22 cellular contexts compared by ENCODE assay signal in the genomic region with DNA sequence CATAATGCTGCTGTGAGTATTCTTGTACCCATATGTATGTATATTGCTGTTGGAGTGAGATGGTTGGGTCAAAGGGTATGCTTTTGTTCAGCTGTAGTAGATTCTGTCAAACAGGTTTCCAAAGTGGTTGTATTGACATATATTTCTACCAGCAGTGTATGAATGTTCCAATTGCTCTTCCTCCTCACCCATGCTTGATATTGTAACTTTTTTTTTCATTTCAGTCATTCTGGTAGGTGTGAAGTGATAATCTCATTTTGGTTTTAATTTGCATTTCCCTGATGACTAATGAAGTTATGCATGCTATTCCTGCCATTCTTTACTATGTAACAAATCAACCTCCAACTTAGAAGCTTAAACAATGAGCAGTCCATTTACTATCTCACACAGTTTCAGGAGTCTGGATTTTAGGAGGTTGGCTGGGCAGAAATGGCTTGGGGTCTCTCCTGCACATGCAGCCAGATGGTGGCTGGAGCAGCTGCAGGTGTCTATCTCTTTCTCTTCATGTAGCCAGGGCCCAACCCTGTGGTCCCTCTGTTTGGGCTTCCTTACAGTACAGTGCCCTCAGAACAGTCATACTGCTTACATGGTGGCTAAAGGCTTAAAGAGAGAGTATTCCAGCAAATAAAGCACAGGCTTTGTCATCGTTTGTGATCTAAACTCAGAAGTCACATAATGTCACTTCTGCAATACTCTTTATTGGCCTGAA. TPM values are rescaled to one million over a fixed set of nuclear protein-coding genes. Genes with fewer than 3 reads are reported as not detected.
DNase-seq lines count a peak whose midpoint lies in the region; TF ChIP-seq lines count a peak whose summit lies in the region.
"Had no signal": no experiment of that assay in that cellular context is flagged by ENCODE, and none has a peak within 500 bp of the region (broad histone marks: within the 10 kb centered on the region; RNA-seq: fewer than 3 reads in every experiment).

No MANE protein-coding gene starts in this region.

- intact Hi-C loops in activated CD4-positive, alpha-beta T cell treated with anti-CD3 and anti-CD28 coated beads, Interleukin-2, amount 10 ng/mL, durations not matched to agents 24 days and 14 days (cut with micrococcal nuclease): loop anchor here (2.0 kb wide), 1 partner anchor 21 kb away; the partner anchor contains the start of gene FLOT2

- H3K9me3 ChIP-seq in HEK293 (ENCODE audit: control insufficient read depth, insufficient read depth, low read depth, low read length): no peaks in the 10 kb centered on the region
- H3K9me3 ChIP-seq: BE2C, colonic mucosa, lower lobe of right lung, psoas muscle had no signal

- CTCF ChIA-PET in activated CD4-positive, alpha-beta T cell treated with anti-CD3 and anti-CD28 coated beads, Interleukin-2, amount 10 ng/mL, durations not matched to agents 7 days and 5 days (lab: Charles Lee): interaction anchor here (0.9 kb wide), 1 partner anchor 150 kb away, joined by 4 read pairs; the partner anchor contains the start of gene TLCD1
- CTCF ChIA-PET in HEK293 (lab: Yijun Ruan, JAX): interaction anchor here (0.5 to 5.3 kb wide), 5 partner anchors 20 to 149 kb away, joined by 3 to 64 read pairs (median 5); no protein-coding TSS in a partner anchor

- POLR2A ChIA-PET in activated CD4-positive, alpha-beta T cell treated with anti-CD3 and anti-CD28 coated beads, Interleukin-2, amount 10 ng/mL, durations not matched to agents 7 days and 5 days (lab: Charles Lee): no interaction called here
- POLR2A ChIA-PET in HEK293 (lab: Yijun Ruan, JAX): no interaction called here

- no peak overlapping the region for H3K4me3 ChIP-seq in HEK293 (ENCODE audit: low read depth, low read length)
- H3K4me3 ChIP-seq: colonic mucosa, GM23248, lower lobe of right lung, psoas muscle had no signal

- H3K4me1 ChIP-seq in HEK293 (ENCODE audit: control insufficient read depth, insufficient read depth, low read length): no peaks in the 10 kb centered on the region
- H3K4me1 ChIP-seq: BE2C, colonic mucosa, lower lobe of right lung, psoas muscle had no signal

- no peak overlapping the region for H3K4me3 Mint-ChIP-seq in activated CD4-positive, alpha-beta T cell treated with anti-CD3 and anti-CD28 coated beads, Interleukin-2, amount 10 ng/mL, durations not matched to agents 24 days and 14 days
- no peak overlapping the region for H3K4me3 Mint-ChIP-seq in activated CD4-positive, alpha-beta T cell treated with anti-CD3 and anti-CD28 coated beads, Interleukin-2, amount 10 ng/mL, durations not matched to agents 7 days and 5 days
- no peak overlapping the region for H3K4me3 Mint-ChIP-seq in activated naive CD8-positive, alpha-beta T cell treated with anti-CD3 and anti-CD28 coated beads for 36 hours
- H3K4me3 Mint-ChIP-seq: T-helper 2 cell treated with Interferon-gamma antibody and Interleukin-4, amounts not matched to agents 5 μg/mL and 100 μg/mL, for 36 hours; WTC11 had no signal

- peaks cover 19% of the 10 kb centered on the region for H3K4me1 Mint-ChIP-seq in activated CD4-positive, alpha-beta T cell treated with anti-CD3 and anti-CD28 coated beads, Interleukin-2, amount 10 ng/mL, durations not matched to agents 24 days and 14 days
- H3K4me1 Mint-ChIP-seq in activated CD4-positive, alpha-beta T cell treated with anti-CD3 and anti-CD28 coated beads, Interleukin-2, amount 10 ng/mL, durations not matched to agents 7 days and 5 days: peaks cover 20% of the 10 kb centered on the region
- peaks cover 44% of the 10 kb centered on the region for H3K4me1 Mint-ChIP-seq in activated naive CD8-positive, alpha-beta T cell treated with anti-CD3 and anti-CD28 coated beads for 36 hours

- peaks cover 25% of the 10 kb centered on the region for H3K36me3 Mint-ChIP-seq in activated CD4-positive, alpha-beta T cell treated with anti-CD3 and anti-CD28 coated beads, Interleukin-2, amount 10 ng/mL, durations not matched to agents 24 days and 14 days (ENCODE audit: low read depth)
- H3K36me3 Mint-ChIP-seq in activated CD4-positive, alpha-beta T cell treated with anti-CD3 and anti-CD28 coated beads, Interleukin-2, amount 10 ng/mL, durations not matched to agents 7 days and 5 days (ENCODE audit: low read depth): peaks cover 25% of the 10 kb centered on the region
- peaks cover 10% of the 10 kb centered on the region for H3K36me3 Mint-ChIP-seq in activated naive CD8-positive, alpha-beta T cell treated with anti-CD3 and anti-CD28 coated beads for 36 hours

- H3K27me3 Mint-ChIP-seq in activated CD4-positive, alpha-beta T cell treated with anti-CD3 and anti-CD28 coated beads, Interleukin-2, amount 10 ng/mL, durations not matched to agents 24 days and 14 days: no peaks in the 10 kb centered on the region
- H3K27me3 Mint-ChIP-seq in activated CD4-positive, alpha-beta T cell treated with anti-CD3 and anti-CD28 coated beads, Interleukin-2, amount 10 ng/mL, durations not matched to agents 7 days and 5 days: no peaks in the 10 kb centered on the region
- no peaks in the 10 kb centered on the region for H3K27me3 Mint-ChIP-seq in activated naive CD8-positive, alpha-beta T cell treated with anti-CD3 and anti-CD28 coated beads for 36 hours

- peaks cover 5 to 31% of the 10 kb centered on the region in 2 experiments; a peak in 2 of 3 replicates for H3K36me3 ChIP-seq in HEK293 (ENCODE audit: control insufficient read depth in 2 of 2, insufficient read depth in 1 of 2, low read length in 2 of 2)
- H3K36me3 ChIP-seq: BE2C had no signal

- no peak for TF ChIP-seq CTCF in HEK293 (tag by site-specific recombination; IDR thresholded peaks at IDR 0.05)

- H3K27ac Mint-ChIP-seq in activated CD4-positive, alpha-beta T cell treated with anti-CD3 and anti-CD28 coated beads, Interleukin-2, amount 10 ng/mL, durations not matched to agents 24 days and 14 days: peak overlapping the region; percentile 21
- no peak overlapping the region for H3K27ac Mint-ChIP-seq in activated CD4-positive, alpha-beta T cell treated with anti-CD3 and anti-CD28 coated beads, Interleukin-2, amount 10 ng/mL, durations not matched to agents 7 days and 5 days
- H3K27ac Mint-ChIP-seq in activated naive CD8-positive, alpha-beta T cell treated with anti-CD3 and anti-CD28 coated beads for 36 hours: peak overlapping the region; percentile 12
- H3K27ac Mint-ChIP-seq: T-helper 2 cell treated with Interferon-gamma antibody and Interleukin-4, amounts not matched to agents 5 μg/mL and 100 μg/mL, for 36 hours; WTC11 had no signal

- H3K9me3 Mint-ChIP-seq in activated CD4-positive, alpha-beta T cell treated with anti-CD3 and anti-CD28 coated beads, Interleukin-2, amount 10 ng/mL, durations not matched to agents 24 days and 14 days: no peaks in the 10 kb centered on the region
- no peaks in the 10 kb centered on the region for H3K9me3 Mint-ChIP-seq in activated CD4-positive, alpha-beta T cell treated with anti-CD3 and anti-CD28 coated beads, Interleukin-2, amount 10 ng/mL, durations not matched to agents 7 days and 5 days
- peaks cover 1% of the 10 kb centered on the region for H3K9me3 Mint-ChIP-seq in activated naive CD8-positive, alpha-beta T cell treated with anti-CD3 and anti-CD28 coated beads for 36 hours
- H3K9me3 Mint-ChIP-seq: T-helper 2 cell treated with Interferon-gamma antibody and Interleukin-4, amounts not matched to agents 5 μg/mL and 100 μg/mL, for 36 hours had no signal

- no peak for DNase-seq in activated CD4-positive, alpha-beta T cell treated with anti-CD3 and anti-CD28 coated beads, Interleukin-2, amount 10 ng/mL, durations not matched to agents 24 days and 14 days
- DNase-seq in activated CD4-positive, alpha-beta T cell treated with anti-CD3 and anti-CD28 coated beads, Interleukin-2, amount 10 ng/mL, durations not matched to agents 7 days and 5 days: no peak
- DNase-seq in activated naive CD8-positive, alpha-beta T cell treated with anti-CD3 and anti-CD28 coated beads for 36 hours: no peak
- DNase-seq in myocyte (ENCODE audit: low read depth) (peak; percentile 5), midbrain (lab: John Stamatoyannopoulos, UW) (no peak), dermis blood vessel endothelial cell (no peak)
- DNase-seq in activated effector memory CD4-positive, alpha-beta T cell treated with Interleukin-2 at 50 U/mL for 16 hours: no peak
- DNase-seq: activated effector memory CD4-positive, alpha-beta T cell treated with anti-CD3 and anti-CD28 coated beads, Interleukin-2, amount 50 U/mL, for 16 hours; BE2C; colonic mucosa; DMS79 treated with DMSO at 0.1 percent for 48 hours; GM23248; IMR-90; lower lobe of right lung; NCI-H1092 treated with DMSO at 0.1 percent for 48 hours; NCI-H2029; NCI-H226; NCI-H748 treated with DMSO at 0.1 percent for 48 hours had no signal

- no peak overlapping the region for H3K27ac ChIP-seq in HEK293 (ENCODE audit: extremely low read depth, low read depth, low read length)
- H3K27ac ChIP-seq: colonic mucosa, GM23248, lower lobe of right lung, psoas muscle had no signal

RNA-seq across cellular contexts. Expression of gene ERAL1, which starts 21.2 kb away (rescaled TPM):
- 56.8 and 61.2 TPM in 2 replicates for total RNA-seq in activated CD4-positive, alpha-beta T cell treated with anti-CD3 and anti-CD28 coated beads, Interleukin-2, amount 10 ng/mL, durations not matched to agents 24 days and 14 days
- 10 to 100 TPM; 40.8 to 42.9 TPM for total RNA-seq in activated CD4-positive, alpha-beta T cell treated with anti-CD3 and anti-CD28 coated beads, Interleukin-2, amount 10 ng/mL, durations not matched to agents 7 days and 5 days
- 10 to 100 TPM; 77.6 to 80.4 TPM for total RNA-seq in activated naive CD8-positive, alpha-beta T cell treated with anti-CD3 and anti-CD28 coated beads for 36 hours
- total RNA-seq in myocyte (35.2 and 43.7 TPM in 2 replicates), dermis blood vessel endothelial cell (37.8 and 49.1 TPM in 2 replicates)
- polyA plus RNA-seq in myocyte (2012): 42.8 TPM

RNA-seq across cellular contexts. Expression of gene FLOT2, which starts 21.5 kb away (rescaled TPM):
- 109 and 111 TPM in 2 replicates for total RNA-seq in activated CD4-positive, alpha-beta T cell treated with anti-CD3 and anti-CD28 coated beads, Interleukin-2, amount 10 ng/mL, durations not matched to agents 24 days and 14 days
- total RNA-seq in activated CD4-positive, alpha-beta T cell treated with anti-CD3 and anti-CD28 coated beads, Interleukin-2, amount 10 ng/mL, durations not matched to agents 7 days and 5 days: 100 to 1,000 TPM; 200 to 212 TPM
- 10 to 100 TPM; 56.2 to 65.2 TPM for total RNA-seq in activated naive CD8-positive, alpha-beta T cell treated with anti-CD3 and anti-CD28 coated beads for 36 hours
- 30.1 and 36.4 TPM in 2 replicates for total RNA-seq in myocyte
- 46.7 TPM for polyA plus RNA-seq in myocyte (2012)
- total RNA-seq in dermis blood vessel endothelial cell: 130 and 195 TPM in 2 replicates

RNA-seq across cellular contexts. Expression of gene DHRS13, which starts 26.9 kb away (rescaled TPM):
- total RNA-seq in activated CD4-positive, alpha-beta T cell treated with anti-CD3 and anti-CD28 coated beads, Interleukin-2, amount 10 ng/mL, durations not matched to agents 24 days and 14 days: 32.4 and 34.3 TPM in 2 replicates
- 10 to 100 TPM; 26.8 to 27.8 TPM for total RNA-seq in activated CD4-positive, alpha-beta T cell treated with anti-CD3 and anti-CD28 coated beads, Interleukin-2, amount 10 ng/mL, durations not matched to agents 7 days and 5 days
- 10 to 100 TPM; 31.8 to 34.1 TPM for total RNA-seq in activated naive CD8-positive, alpha-beta T cell treated with anti-CD3 and anti-CD28 coated beads for 36 hours
- 3.3 and 5.3 TPM in 2 replicates for total RNA-seq in myocyte
- polyA plus RNA-seq in myocyte (2012): 1.0 TPM
- 18.7 and 20.5 TPM in 2 replicates for total RNA-seq in dermis blood vessel endothelial cell

RNA-seq across cellular contexts. Expression of gene FAM222B, which starts 33.4 kb away (rescaled TPM):
- total RNA-seq in activated CD4-positive, alpha-beta T cell treated with anti-CD3 and anti-CD28 coated beads, Interleukin-2, amount 10 ng/mL, durations not matched to agents 24 days and 14 days: 22.4 and 24.0 TPM in 2 replicates
- total RNA-seq in activated CD4-positive, alpha-beta T cell treated with anti-CD3 and anti-CD28 coated beads, Interleukin-2, amount 10 ng/mL, durations not matched to agents 7 days and 5 days: 10 to 100 TPM; 15.7 to 17.9 TPM
- total RNA-seq in activated naive CD8-positive, alpha-beta T cell treated with anti-CD3 and anti-CD28 coated beads for 36 hours: 10 to 100 TPM; 13.9 to 14.2 TPM
- total RNA-seq in myocyte (12.7 and 13.3 TPM in 2 replicates), dermis blood vessel endothelial cell (9.5 and 14.6 TPM in 2 replicates)
- 15.8 TPM for polyA plus RNA-seq in myocyte (2012)
